Comparison of ENCODE assay signal across 14 cellular contexts in the genomic region with DNA sequence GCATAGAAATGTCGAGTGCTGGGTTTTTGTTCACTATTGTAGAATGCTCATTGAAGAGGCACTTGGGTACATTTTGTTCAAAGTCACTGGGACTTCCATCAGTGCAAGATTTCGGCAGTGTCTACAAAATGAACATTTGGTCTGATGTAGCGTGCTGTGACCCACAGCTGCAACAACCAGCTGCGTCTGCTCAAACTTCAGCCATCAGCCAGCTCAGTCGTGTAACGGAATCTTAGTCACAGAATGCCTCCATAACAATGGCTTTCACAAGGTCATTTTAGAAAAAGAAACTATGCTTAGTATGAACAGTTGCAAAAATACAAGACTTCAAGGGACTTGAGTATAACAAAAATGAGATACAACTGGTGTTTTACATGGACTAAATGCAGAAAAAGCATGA.
A peak's percentile ranks its signal among the peaks of the same experiment; 100 is the strongest.
DNase-seq lines count a peak whose midpoint lies in the region; ATAC-seq and TF ChIP-seq lines count a peak whose summit lies in the region.
"Had no signal": no experiment of that assay in that cellular context is flagged by ENCODE, and none has a peak within 500 bp of the region (broad histone marks: within the 10 kb centered on the region; RNA-seq: fewer than 3 reads in every experiment).

No MANE protein-coding gene starts in this region.

- no peaks in the 10 kb centered on the region for H3K27me3 ChIP-seq in Panc1 (ENCODE audit: control insufficient read depth, insufficient read depth, low read length)
- H3K27me3 ChIP-seq in WERI-Rb-1 (ENCODE audit: insufficient read depth, low read depth, severe bottlenecking): no peaks in the 10 kb centered on the region
- H3K27me3 ChIP-seq: BLaER1 treated with 17β-estradiol and CSF1 and Interleukin-3, amounts not matched to agents 10 nM and 100 nM had no signal

- in situ Hi-C loops in Panc1 (cut with HindIII; ENCODE audit: low pct_unique_long_range_greater_than_20kb, low sequenced_read_pairs): no loop called here

- H3K36me3 ChIP-seq in Panc1 (ENCODE audit: control insufficient read depth, insufficient read depth, low read length) (no peaks in the 10 kb centered on the region), WERI-Rb-1 (no peaks in the 10 kb centered on the region)
- H3K36me3 ChIP-seq: BLaER1 treated with 17β-estradiol and CSF1 and Interleukin-3, amounts not matched to agents 10 nM and 100 nM had no signal

- intact Hi-C loops in Panc1 (cut with micrococcal nuclease; ENCODE audit: unreplicated experiment) (no loop called here), lower leg skin (cut with DNase I; ENCODE audit: low total_unique reads) (no loop called here)

- H3K27ac ChIP-seq in Panc1 (ENCODE audit: low read length): peak overlapping the region; percentile 34; the same call in 1 of the 2 replicates
- peak overlapping the region; percentile 72 for H3K27ac ChIP-seq in substantia nigra (ENCODE audit: low read depth, low read length, poor library complexity, severe bottlenecking)
- no peak overlapping the region for H3K27ac ChIP-seq in WERI-Rb-1
- H3K27ac ChIP-seq: BLaER1 treated with 17β-estradiol and CSF1 and Interleukin-3, amounts not matched to agents 10 nM and 100 nM had no signal

- H3K9me3 ChIP-seq in Panc1 (ENCODE audit: control insufficient read depth, insufficient read depth, low read depth, low read length) (no peaks in the 10 kb centered on the region; the same call in 1 of the 2 replicates), WERI-Rb-1 (ENCODE audit: severe bottlenecking) (no peaks in the 10 kb centered on the region)
- H3K9me3 ChIP-seq: BLaER1 treated with 17β-estradiol and CSF1 and Interleukin-3, amounts not matched to agents 10 nM and 100 nM had no signal

- ATAC-seq in Panc1: no peak
- ATAC-seq: esophagus mucosa had no signal

- CTCF ChIA-PET in Panc1 (lab: Charles Lee): no interaction called here

- BruUV-seq in Panc1 (replicated peaks; lab: Mats Ljungman, UMichigan): no TSS peak

- no peak for TF ChIP-seq POLR2A in lower leg skin (IDR thresholded peaks at IDR 0.05)

- DNase-seq in Panc1 (ENCODE audit: low read depth, low spot score): no peak
- DNase-seq in fibroblast of the aortic adventitia (ENCODE audit: low read depth): peak; percentile 77
- peak; percentile 63 for DNase-seq in midbrain (lab: John Stamatoyannopoulos, UW)
- peak in 28 of 49 donors; percentile 6 to 76 (median 22) for DNase-seq in substantia nigra (lab: John Stamatoyannopoulos, UW)
- no peak for DNase-seq in NCI-H524 (lab: John Stamatoyannopoulos, UW)
- no peak for DNase-seq in MV-4-11 (lab: John Stamatoyannopoulos, UW)
- DNase-seq in lower leg skin (ENCODE audit: low spot score in 2 of 2): no peak
- DNase-seq in WERI-Rb-1: no peak
- DNase-seq: activated naive CD4-positive, alpha-beta T cell treated with anti-CD3 and anti-CD28 coated beads for 36 hours; cerebellar nuclear complex; immature natural killer cell; nephron progenitor cell had no signal

- no peak for TF ChIP-seq CTCF in Panc1 (IDR thresholded peaks at IDR 0.05)
- TF ChIP-seq CTCF in fibroblast of the aortic adventitia (IDR thresholded peaks at IDR 0.05; ENCODE audit: insufficient read depth, low read length): no peak
- no peak for TF ChIP-seq CTCF in lower leg skin (IDR thresholded peaks at IDR 0.05)
- no peak for TF ChIP-seq CTCF in WERI-Rb-1 (IDR thresholded peaks at IDR 0.05; ENCODE audit: low read depth, low read length)

- H3K4me1 ChIP-seq in Panc1 (ENCODE audit: control insufficient read depth, insufficient read depth, low read length): no peaks in the 10 kb centered on the region

- POLR2A ChIA-PET in Panc1 (lab: Charles Lee): no interaction called here

- H3K4me3 ChIP-seq in Panc1 (ENCODE audit: low read depth in 2 of 2, low read length in 2 of 2) (no peak overlapping the region), fibroblast of the aortic adventitia (ENCODE audit: low read depth, low read length) (no peak overlapping the region), lower leg skin (ENCODE audit: low read depth, poor library complexity, severe bottlenecking) (no peak overlapping the region), WERI-Rb-1 (ENCODE audit: low read depth, low read length) (no peak overlapping the region)
- H3K4me3 ChIP-seq: BLaER1 treated with 17β-estradiol and CSF1 and Interleukin-3, amounts not matched to agents 10 nM and 100 nM had no signal

- 66 to 72% methylated on average over 6 of the region's 6 CpGs for WGBS in lower leg skin, 2 donors

Comparison
In these comparisons a context has a peak if more than half of its experiments do, and no peak if none do; other contexts are left out.
1. DNase-seq: peak in fibroblast of the aortic adventitia (single experiment), midbrain (single experiment) and substantia nigra (28 of 49); none in Panc1 (single experiment), NCI-H524 (0 of 2), MV-4-11 (single experiment), lower leg skin (0 of 2) and WERI-Rb-1 (single experiment).